In genomic region chr1:62283361-62283760, GRCh38 we compare ENCODE assay signal across 26 cellular contexts. TPM values are rescaled to one million over a fixed set of nuclear protein-coding genes. Genes with fewer than 3 reads are reported as not detected.
DNase-seq lines count a peak whose midpoint lies in the region; ATAC-seq, FAIRE-seq and TF ChIP-seq lines count a peak whose summit lies in the region.
"Had no signal": no experiment of that assay in that cellular context is flagged by ENCODE, and none has a peak within 500 bp of the region (broad histone marks: within the 10 kb centered on the region; RNA-seq: fewer than 3 reads in every experiment).

No MANE protein-coding gene starts in this region.

- peaks cover 73% of the 10 kb centered on the region for H3K27me3 ChIP-seq in neural progenitor cell

- H4K20me1 ChIP-seq in neural progenitor cell (ENCODE audit: low read depth) = no peaks in the 10 kb centered on the region

- H3K9me3 Mint-ChIP-seq in neural progenitor cell = peaks cover 3% of the 10 kb centered on the region

- no peak overlapping the region for H3K27ac ChIP-seq in neural progenitor cell
- H3K27ac ChIP-seq: 22Rv1, RWPE1 had no signal

- no peaks in the 10 kb centered on the region for H3K9me3 ChIP-seq in neural progenitor cell (ENCODE audit: low read depth)

- H2AFZ ChIP-seq in neural progenitor cell (replicated peaks) = no peak overlapping the region

- TF ChIP-seq CTCF in neural progenitor cell (IDR thresholded peaks at IDR 0.05) = no peak

- H3K27me3 Mint-ChIP-seq in neural progenitor cell (ENCODE audit: insufficient read depth, low read depth) = peaks cover 9% of the 10 kb centered on the region

- peak overlapping the region; percentile 46 for H3K4me2 ChIP-seq in neural progenitor cell

- H3K27ac Mint-ChIP-seq in neural progenitor cell = no peak overlapping the region
- H3K27ac Mint-ChIP-seq: CD8-positive, alpha-beta memory T cell; IgD-negative memory B cell had no signal

- H3K4me1 Mint-ChIP-seq in neural progenitor cell = peaks cover 73% of the 10 kb centered on the region
- H3K4me1 Mint-ChIP-seq: CD8-positive, alpha-beta memory T cell had no signal

- H3K4me1 ChIP-seq in neural progenitor cell = peaks cover 62% of the 10 kb centered on the region

- H3K36me3 ChIP-seq in neural progenitor cell = no peaks in the 10 kb centered on the region

- no peak overlapping the region for H3K9ac ChIP-seq in neural progenitor cell

- H3K79me2 ChIP-seq in neural progenitor cell (ENCODE audit: low read depth) = no peaks in the 10 kb centered on the region

- ATAC-seq in GM21825 (IDR thresholded peaks at IDR 0.05; ENCODE audit: unreplicated experiment) = no peak

- peak overlapping the region; percentile 9 for H3K4me3 Mint-ChIP-seq in neural progenitor cell
- H3K4me3 Mint-ChIP-seq: CD8-positive, alpha-beta memory T cell; IgD-negative memory B cell had no signal

- peak; percentile 44 for FAIRE-seq in urothelium cell line (lab: Jason Lieb, UNC)
- FAIRE-seq: GM19239, H54 had no signal

- no peak overlapping the region for H3K4me3 ChIP-seq in neural progenitor cell

- H3F3A ChIP-seq in neural progenitor cell (ENCODE audit: low read depth) = peaks cover 47% of the 10 kb centered on the region

- DNase-seq in NCI-H82 (lab: John Stamatoyannopoulos, UW) (peak; percentile 24), NCI-H82 treated with DMSO at 0.1 percent for 48 hours (lab: John Stamatoyannopoulos, UW; ENCODE audit: unreplicated experiment) (no peak), left kidney (ENCODE audit: low read depth, low spot score) (peak; percentile 38), neural progenitor cell (ENCODE audit: low spot score) (peak; percentile 76), urothelium cell line (ENCODE audit: low spot score) (no peak), H4 (ENCODE audit: low spot score) (no peak)
- no peak for DNase-seq in activated naive CD4-positive, alpha-beta T cell treated with Interleukin-2 at 50 U/mL for 16 hours
- DNase-seq: ACHN; C1 segment of cervical spinal cord; CD8-positive, alpha-beta memory T cell; DMS53; EL; Karpas-422; MM.1S; NCI-H1048; NCI-H1417 treated with DMSO at 0.1 percent for 48 hours; NCI-H187; NCI-H446 treated with DMSO at 0.1 percent for 48 hours; NCI-H526 treated with DMSO at 0.1 percent for 48 hours; SIG-M5 had no signal

- H3K36me3 Mint-ChIP-seq in neural progenitor cell = peaks cover 3% of the 10 kb centered on the region
- H3K36me3 Mint-ChIP-seq: CD8-positive, alpha-beta memory T cell; IgD-negative memory B cell had no signal

RNA-seq across cellular contexts. Expression of gene KANK4, which starts 35.9 kb away (rescaled TPM):
- total RNA-seq in neural progenitor cell (ENCODE audit: low replicate concordance) = 0.40 TPM in 1 of 2 replicates, not detected in the other
- total RNA-seq in H4 (2014; rRNA removed; shearing (Covaris generic)) = 0.78 TPM in 1 of 2 replicates, not detected in the other
- total RNA-seq: CD8-positive, alpha-beta memory T cell had no signal

Comparison
In these comparisons a context has a peak if more than half of its experiments do, and no peak if none do; other contexts are left out.
1. DNase-seq: peak in NCI-H82 (single experiment), left kidney (single experiment) and neural progenitor cell (single experiment); none in NCI-H82 treated with DMSO at 0.1 percent for 48 hours (single experiment), urothelium cell line (single experiment), H4 (single experiment) and activated naive CD4-positive, alpha-beta T cell treated with Interleukin-2 at 50 U/mL for 16 hours (single experiment).